In the genomic region with DNA sequence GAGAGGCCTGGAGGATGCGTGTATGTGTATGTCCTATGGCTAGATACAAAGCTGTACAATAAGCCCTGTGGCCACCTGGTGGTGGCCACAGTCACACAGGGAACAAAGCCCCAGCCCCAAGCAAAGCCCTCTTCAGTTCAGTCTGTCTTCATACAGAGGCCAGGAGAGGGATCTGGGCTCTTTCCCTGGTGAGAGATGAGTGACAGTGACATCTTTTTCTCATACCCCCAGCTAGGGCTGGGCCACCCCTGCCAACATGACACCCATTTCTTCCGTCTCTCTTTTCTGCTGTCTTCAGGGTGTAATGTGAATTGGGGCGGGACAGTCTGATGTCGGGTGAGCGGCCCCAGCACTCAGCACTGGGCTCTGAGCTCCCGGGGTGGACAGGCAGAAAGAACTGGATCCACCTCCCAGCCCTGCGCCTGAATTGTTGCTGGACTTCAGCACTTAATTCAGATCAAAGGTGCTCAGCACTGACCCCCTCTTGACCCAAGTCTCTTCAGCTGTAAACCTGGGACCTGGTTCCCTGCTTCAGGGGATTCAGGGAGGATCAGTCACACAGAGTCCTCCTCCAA, we compare ENCODE assay signal across 18 cellular contexts. TPM values are rescaled to one million over a fixed set of nuclear protein-coding genes. Genes with fewer than 3 reads are reported as not detected.
A peak's percentile ranks its signal among the peaks of the same experiment; 100 is the strongest.
DNase-seq lines count a peak whose midpoint lies in the region; ATAC-seq, FAIRE-seq and TF ChIP-seq lines count a peak whose summit lies in the region.
"Had no signal": no experiment of that assay in that cellular context is flagged by ENCODE, and none has a peak within 500 bp of the region (broad histone marks: within the 10 kb centered on the region; RNA-seq: fewer than 3 reads in every experiment).

No MANE protein-coding gene starts in this region.

- no peak overlapping the region for H2BK12ac ChIP-seq in H1 (ENCODE audit: low read depth, low read length)

- H3K27ac ChIP-seq in PC-3 (ENCODE audit: low read length), result no peak overlapping the region
- no peak overlapping the region for H3K27ac ChIP-seq in H1 (ENCODE audit: low read depth, low read length)
- H3K27ac ChIP-seq in neural progenitor cell, result no peak overlapping the region
- no peak overlapping the region for H3K27ac ChIP-seq in GM23338 (ENCODE audit: low read depth)
- H3K27ac ChIP-seq: RWPE1 had no signal

- POLR2A ChIA-PET in PC-3 (lab: Charles Lee; ENCODE audit: unreplicated experiment) (no interaction called here), H1 (lab: Charles Lee; ENCODE audit: partially characterized antibody) (no interaction called here)

- WGBS in H1 (ENCODE audit: extremely low coverage in 1 of 2, insufficient coverage in 1 of 2, insufficient read length in 1 of 2, insufficient replicate concordance in 2 of 2, low coverage in 1 of 2, low lambda C conversion rate in 2 of 2, missing lambda C conversion rate in 1 of 2), 2 experiments, result 92% methylated on average over 7 of the region's 7 CpGs; no CpG with 5 or more reads in 1 of the 2 experiments

- H3K27ac Mint-ChIP-seq in neural progenitor cell (no peak overlapping the region), GM23338 (no peak overlapping the region)
- H3K27ac Mint-ChIP-seq: activated CD4-positive, alpha-beta memory T cell treated with anti-CD3 and anti-CD28 coated beads for 36 hours had no signal

- H3K36me3 ChIP-seq in PC-3 (ENCODE audit: low read depth, low read length) (no peaks in the 10 kb centered on the region), H1 (ENCODE audit: control insufficient read depth in 2 of 4, insufficient read depth in 4 of 4, low read length in 3 of 4) (no peaks in the 10 kb centered on the region), neural progenitor cell (no peaks in the 10 kb centered on the region), GM23338 (ENCODE audit: insufficient read depth) (no peaks in the 10 kb centered on the region)
- H3K36me3 ChIP-seq: BE2C had no signal

- ATAC-seq in PC-3 (no peak), GM23338 (no peak), HG02885 (IDR thresholded peaks at IDR 0.05; ENCODE audit: poor library complexity, unreplicated experiment) (no peak), HG02970 (IDR thresholded peaks at IDR 0.05; ENCODE audit: low FRiP score, unreplicated experiment) (no peak)

- no peak for TF ChIP-seq POLR2A in H1 (IDR thresholded peaks at IDR 0.05; ENCODE audit: control extremely low read depth in 1 of 2, low read depth in 2 of 2, low read length in 2 of 2)

- no peak overlapping the region for H3K56ac ChIP-seq in H1 (replicated peaks; ENCODE audit: insufficient read length, low read depth, low read length)

- H3K27me3 Mint-ChIP-seq in neural progenitor cell (ENCODE audit: insufficient read depth, low read depth) (peaks cover 3% of the 10 kb centered on the region), GM23338 (ENCODE audit: insufficient read depth, low read depth, poor library complexity) (peaks cover 7% of the 10 kb centered on the region)

- no peak overlapping the region for H4K91ac ChIP-seq in H1 (replicated peaks; ENCODE audit: insufficient read length, low read length)

- H3K14ac ChIP-seq in H1 (ENCODE audit: insufficient read length), result no peak overlapping the region

- H3K4ac ChIP-seq in H1 (replicated peaks; ENCODE audit: insufficient read length, low read depth, low read length), result no peak overlapping the region

- H3K4me1 ChIP-seq in PC-3 (ENCODE audit: insufficient read depth, low read length) (no peaks in the 10 kb centered on the region), H1 (replicated peaks in 1 of 4; ENCODE audit: control insufficient read depth in 3 of 4, insufficient read depth in 4 of 4, low read length in 3 of 4) (no peaks in the 10 kb centered on the region), neural progenitor cell (peaks cover 5% of the 10 kb centered on the region), GM23338 (ENCODE audit: insufficient read depth) (no peaks in the 10 kb centered on the region)
- H3K4me1 ChIP-seq: BE2C had no signal

- H2BK20ac ChIP-seq in H1 (ENCODE audit: low read length), result no peak overlapping the region

- no peak for TF ChIP-seq EP300 in H1 (IDR thresholded peaks at IDR 0.05; ENCODE audit: borderline replicate concordance in 1 of 2, low read depth in 2 of 2, low read length in 2 of 2)

- H2AK5ac ChIP-seq in H1 (ENCODE audit: low read depth, low read length), result no peak overlapping the region

- H4K8ac ChIP-seq in H1 (ENCODE audit: extremely low read depth, insufficient read depth, low read length), result no peak overlapping the region

- H3K79me2 ChIP-seq in PC-3 (ENCODE audit: low read length) (no peaks in the 10 kb centered on the region), H1 (ENCODE audit: control insufficient read depth in 1 of 2, insufficient read depth in 2 of 2, low read length in 2 of 2) (no peaks in the 10 kb centered on the region), neural progenitor cell (ENCODE audit: low read depth) (no peaks in the 10 kb centered on the region), GM23338 (replicated peaks; ENCODE audit: insufficient read depth) (no peaks in the 10 kb centered on the region)

- H3K9me2 ChIP-seq in PC-3 (replicated peaks; ENCODE audit: low read length) (no peaks in the 10 kb centered on the region), GM23338 (ENCODE audit: insufficient read depth) (no peaks in the 10 kb centered on the region)

- H3K4me2 ChIP-seq in PC-3 (ENCODE audit: low read length) (no peak overlapping the region), H1 (ENCODE audit: insufficient read depth in 1 of 2, low read depth in 2 of 2, low read length in 2 of 2) (no peak overlapping the region), neural progenitor cell (no peak overlapping the region), GM23338 (no peak overlapping the region)

- no peaks in the 10 kb centered on the region for H3K79me1 ChIP-seq in H1 (ENCODE audit: low read depth, low read length)

- no peak for FAIRE-seq in H1 (lab: Jason Lieb, UNC)
- FAIRE-seq: urothelium cell line had no signal

- H4K5ac ChIP-seq in H1 (ENCODE audit: insufficient read length, low read depth, low read length), result no peak overlapping the region

- H2AFZ ChIP-seq in PC-3 (ENCODE audit: low read length), result no peak overlapping the region
- H2AFZ ChIP-seq in H1 (ENCODE audit: low read length), result no peak overlapping the region
- no peak overlapping the region for H2AFZ ChIP-seq in neural progenitor cell (replicated peaks)
- no peak overlapping the region for H2AFZ ChIP-seq in GM23338

- no TSS peak for BruUV-seq in PC-3 (replicated peaks; lab: Mats Ljungman, UMichigan)

- no peaks in the 10 kb centered on the region for H3K36me3 Mint-ChIP-seq in neural progenitor cell
- no peaks in the 10 kb centered on the region for H3K36me3 Mint-ChIP-seq in GM23338 (ENCODE audit: low read depth)
- H3K36me3 Mint-ChIP-seq: activated CD4-positive, alpha-beta memory T cell treated with anti-CD3 and anti-CD28 coated beads for 36 hours had no signal

- H3K9ac ChIP-seq in PC-3 (ENCODE audit: low read length), result no peak overlapping the region
- H3K9ac ChIP-seq in H1 (replicated peaks in 1 of 4; ENCODE audit: extremely low read depth in 1 of 4, low read depth in 3 of 4, low read length in 3 of 4), result no peak overlapping the region
- no peak overlapping the region for H3K9ac ChIP-seq in neural progenitor cell

- H3K27me3 ChIP-seq in PC-3 (ENCODE audit: low read length) (peaks cover 24% of the 10 kb centered on the region), H1 (replicated peaks in 1 of 4; ENCODE audit: control insufficient read depth in 3 of 4, extremely low read depth in 1 of 4, insufficient read depth in 3 of 4, low read length in 3 of 4) (no peaks in the 10 kb centered on the region), neural progenitor cell (no peaks in the 10 kb centered on the region), GM23338 (ENCODE audit: insufficient read depth) (no peaks in the 10 kb centered on the region)
- H3K27me3 ChIP-seq: BE2C had no signal

- H3K9me3 ChIP-seq in PC-3 (ENCODE audit: low read length), result no peaks in the 10 kb centered on the region
- no peaks in the 10 kb centered on the region for H3K9me3 ChIP-seq in H1 (ENCODE audit: insufficient read depth in 2 of 2, low read depth in 1 of 2, low read length in 1 of 2)
- H3K9me3 ChIP-seq in neural progenitor cell (ENCODE audit: low read depth), result no peaks in the 10 kb centered on the region
- H3K9me3 ChIP-seq: BE2C had no signal

- H3K18ac ChIP-seq in H1 (ENCODE audit: extremely low read depth, low read length), result no peak overlapping the region

- intact Hi-C loops in PC-3 (cut with micrococcal nuclease), result no loop called here

- peaks cover 12% of the 10 kb centered on the region for H3K4me1 Mint-ChIP-seq in neural progenitor cell
- no peaks in the 10 kb centered on the region; the same call in 2 of the 3 replicates for H3K4me1 Mint-ChIP-seq in GM23338

- TF ChIP-seq CTCF in PC-3 (conservative IDR thresholded peaks at IDR 0.05; ENCODE audit: low read depth, low read length), result 0 out of 2 replicates have a peak, but pooled peaks have one; percentile 14
- peak; percentile 18 to 19 (median 18); a peak in 3 of 4 replicates for TF ChIP-seq CTCF in H1 (IDR thresholded peaks at IDR 0.05; ENCODE audit: control extremely low read depth in 1 of 3, insufficient read depth in 1 of 3, low read depth in 1 of 3, low read length in 3 of 3)
- TF ChIP-seq CTCF in neural progenitor cell (IDR thresholded peaks at IDR 0.05), result peak; percentile 51
- no peak for TF ChIP-seq CTCF in GM23338 (conservative IDR thresholded peaks at IDR 0.05; ENCODE audit: low read depth in 2 of 2)

- in situ Hi-C loops in G401 (cut with HindIII; ENCODE audit: low sequenced_read_pairs), result no loop called here

- no peak overlapping the region for H3K4me3 ChIP-seq in PC-3 (ENCODE audit: low read length)
- H3K4me3 ChIP-seq in H1 (ENCODE audit: extremely low read depth in 1 of 4, insufficient read depth in 2 of 4, low read depth in 3 of 4, low read length in 4 of 4), result no peak overlapping the region
- no peak overlapping the region for H3K4me3 ChIP-seq in neural progenitor cell
- H3K4me3 ChIP-seq in GM23338, result no peak overlapping the region

- TF ChIP-seq RAD21 in H1 (IDR thresholded peaks at IDR 0.05 in 1 of 2, conservative IDR thresholded peaks at IDR 0.05 in 1 of 2; ENCODE audit: low read depth in 2 of 2, low read length in 2 of 2), result no peak; a peak in 1 of 4 replicates

- H3K9me3 Mint-ChIP-seq in neural progenitor cell (no peaks in the 10 kb centered on the region), GM23338 (no peaks in the 10 kb centered on the region)
- H3K9me3 Mint-ChIP-seq: activated CD4-positive, alpha-beta memory T cell treated with anti-CD3 and anti-CD28 coated beads for 36 hours had no signal

- no peak overlapping the region for H2BK120ac ChIP-seq in H1 (replicated peaks; ENCODE audit: low read depth, low read length)

- H2BK15ac ChIP-seq in H1 (ENCODE audit: low read length), result no peak overlapping the region

- DNase-seq in G401 (ENCODE audit: low spot score) (peak; percentile 2), PC-3 (peak; percentile 8), H1 (ENCODE audit: low read depth in 1 of 2, low spot score in 2 of 2) (no peak), neural progenitor cell (ENCODE audit: low spot score) (peak; percentile 44), COLO829 (ENCODE audit: low spot score) (no peak), GM23338 (ENCODE audit: low spot score) (no peak)
- DNase-seq: activated CD4-positive, alpha-beta memory T cell treated with anti-CD3 and anti-CD28 coated beads for 36 hours; BE2C; effector CD4-positive, alpha-beta T cell; NCI-H1930; NCI-H524 treated with DMSO at 0.1 percent for 48 hours; T1000 had no signal

- no peak overlapping the region for H2BK5ac ChIP-seq in H1 (ENCODE audit: low read depth, low read length)

- CTCF ChIA-PET in PC-3 (lab: Charles Lee), result no interaction called here
- CTCF ChIA-PET in H1 (lab: Charles Lee; ENCODE audit: partially characterized antibody), result interaction anchor here (1.0 to 1.9 kb wide), 5 partner anchors 17 to 238 kb away, joined by 3 to 5 read pairs (median 4); no protein-coding TSS in a partner anchor

- H3K23me2 ChIP-seq in H1 (ENCODE audit: low read depth, low read length), result no peaks in the 10 kb centered on the region

- H3F3A ChIP-seq in PC-3 (ENCODE audit: low read length, unreplicated experiment), result no peaks in the 10 kb centered on the region
- no peaks in the 10 kb centered on the region for H3F3A ChIP-seq in neural progenitor cell (ENCODE audit: low read depth)
- no peaks in the 10 kb centered on the region for H3F3A ChIP-seq in GM23338 (replicated peaks; ENCODE audit: low read depth)

- H3K4me3 Mint-ChIP-seq in neural progenitor cell (no peak overlapping the region), GM23338 (no peak overlapping the region)
- H3K4me3 Mint-ChIP-seq: activated CD4-positive, alpha-beta memory T cell treated with anti-CD3 and anti-CD28 coated beads for 36 hours had no signal

- H3K23ac ChIP-seq in H1 (ENCODE audit: insufficient read length), result no peak overlapping the region

- H4K20me1 ChIP-seq in PC-3 (ENCODE audit: low read length) (no peaks in the 10 kb centered on the region), H1 (replicated peaks in 1 of 2; ENCODE audit: control insufficient read depth in 1 of 2, insufficient read depth in 2 of 2, low read length in 2 of 2) (no peaks in the 10 kb centered on the region), neural progenitor cell (ENCODE audit: low read depth) (no peaks in the 10 kb centered on the region), GM23338 (replicated peaks; ENCODE audit: insufficient read depth) (no peaks in the 10 kb centered on the region)

RNA-seq across cellular contexts. Expression of a gene that starts 59.8 kb away (rescaled TPM):
- not detected in 2 replicates for total RNA-seq in G401 (2014; rRNA removed; shearing (Covaris generic))
- total RNA-seq in PC-3 (2014; rRNA removed) (not detected in 2 replicates), neural progenitor cell (ENCODE audit: low replicate concordance) (not detected in 2 replicates)
- total RNA-seq in H1 (2021; fragmentation: NEBNext Ultra II Directional; extraction: Animal tissue kit (Norgen Biotek cat#: 25700)), result not detected in 2 replicates
- polyA plus RNA-seq in H1 (2011; rRNA removed) (not detected in 2 replicates), GM23338 (2016; fragmentation: Nextera tagmentation; extraction: Ambion mirVana) (not detected in 2 replicates)
- 0.30 TPM for polyA plus RNA-seq in H1 (2011; cell fraction: cytosol; rRNA removed)
- not detected for polyA plus RNA-seq in H1 (2011; cell fraction: nucleus; rRNA removed)
- not detected in 4 replicates for polyA plus RNA-seq in H1 (2012, experiment 1 of 2)
- 0.17 TPM for polyA plus RNA-seq in H1 (2012, experiment 2 of 2)
- polyA plus RNA-seq in H1 (2013, experiment 1 of 2), result not detected
- polyA plus RNA-seq in H1 (2013, experiment 2 of 2), result not detected
- not detected in 2 replicates for polyA minus RNA-seq in H1 (2011; rRNA and poly(A)+ RNA removed)
- not detected for polyA minus RNA-seq in H1 (2011; cell fraction: cytosol; rRNA and poly(A)+ RNA removed)
- not detected for polyA minus RNA-seq in H1 (2011; cell fraction: nucleus; rRNA and poly(A)+ RNA removed)
- total RNA-seq in GM23338 (2014; rRNA removed; shearing (Covaris generic)), result not detected in 2 replicates
- total RNA-seq: activated CD4-positive, alpha-beta memory T cell treated with anti-CD3 and anti-CD28 coated beads for 36 hours; HT1080; skeletal muscle tissue had no signal

Comparison
In these comparisons a context has a peak if more than half of its experiments do, and no peak if none do; other contexts are left out.
1. DNase-seq: peak in G401 (single experiment), PC-3 (single experiment) and neural progenitor cell (single experiment); none in H1 (0 of 2), COLO829 (single experiment) and GM23338 (single experiment).
2. CTCF ChIP-seq: peak in PC-3 (single experiment), H1 (3 of 3) and neural progenitor cell (single experiment); none in GM23338 (0 of 2).